Comparison of ENCODE assay signal across 12 cellular contexts in the genomic region with DNA sequence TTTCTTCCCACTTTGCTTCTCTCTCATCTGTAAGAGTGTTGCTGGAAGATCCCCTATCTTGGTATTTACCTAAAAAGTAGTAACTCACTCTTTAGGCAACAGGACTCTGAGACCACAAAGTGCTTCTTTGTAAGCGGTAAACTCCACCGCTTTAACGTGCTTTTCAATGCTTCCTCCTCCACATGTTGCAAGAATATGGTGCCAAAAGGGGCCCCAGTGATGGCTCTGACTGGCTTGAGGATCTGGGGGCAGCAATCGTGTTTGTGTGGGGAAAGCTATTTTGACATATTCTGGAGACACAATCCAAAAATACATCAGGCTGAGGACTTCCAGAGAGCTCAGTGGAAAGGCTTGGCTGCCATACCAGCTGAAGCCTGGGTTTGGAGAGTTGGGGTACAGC. TPM values are rescaled to one million over a fixed set of nuclear protein-coding genes. Genes with fewer than 3 reads are reported as not detected.
A peak's percentile ranks its signal among the peaks of the same experiment; 100 is the strongest.
DNase-seq lines count a peak whose midpoint lies in the region; FAIRE-seq and TF ChIP-seq lines count a peak whose summit lies in the region.
"Had no signal": no experiment of that assay in that cellular context is flagged by ENCODE, and none has a peak within 500 bp of the region (broad histone marks: within the 10 kb centered on the region; RNA-seq: fewer than 3 reads in every experiment).

No MANE protein-coding gene starts in this region.

- H3K9me3 ChIP-seq in prostate gland, result no peaks in the 10 kb centered on the region
- H3K9me3 ChIP-seq in MG63, result peaks cover 4% of the 10 kb centered on the region; the same call in 1 of the 2 replicates
- H3K9me3 ChIP-seq: thyroid gland had no signal

- no peaks in the 10 kb centered on the region for H3K4me1 ChIP-seq in prostate gland (replicated peaks)

- 54% methylated on average over 4 of the region's 4 CpGs for WGBS in prostate gland

- H3K27me3 ChIP-seq in dorsolateral prefrontal cortex, result no peaks in the 10 kb centered on the region
- no peaks in the 10 kb centered on the region for H3K27me3 ChIP-seq in prostate gland (replicated peaks; ENCODE audit: insufficient read depth)
- H3K27me3 ChIP-seq in MG63, result no peaks in the 10 kb centered on the region
- H3K27me3 ChIP-seq: thyroid gland had no signal

- FAIRE-seq in frontal cortex (lab: Jason Lieb, UNC), result no peak
- FAIRE-seq: GM12892, HTR-8/SVneo had no signal

- H3K27ac ChIP-seq in dorsolateral prefrontal cortex, result peak overlapping the region in 39 of 59 donors; percentile 1 to 75 (median 32)
- H3K27ac ChIP-seq in prostate gland, result peak overlapping the region; percentile 25 to 38
- H3K27ac ChIP-seq: thyroid gland had no signal

- no peak for TF ChIP-seq POLR2A in NB4 (IDR thresholded peaks at IDR 0.05; ENCODE audit: extremely low read depth, insufficient read length)
- TF ChIP-seq POLR2A in prostate gland (IDR thresholded peaks at IDR 0.05), result no peak

- H3K36me3 ChIP-seq in prostate gland, result no peaks in the 10 kb centered on the region
- H3K36me3 ChIP-seq in MG63, result peaks cover 57% of the 10 kb centered on the region

- no peak for TF ChIP-seq CTCF in NB4 (IDR thresholded peaks at IDR 0.05; ENCODE audit: low read depth, low read length)
- TF ChIP-seq CTCF in dorsolateral prefrontal cortex (IDR thresholded peaks at IDR 0.05 in 54 of 56, conservative IDR thresholded peaks at IDR 0.05 in 2 of 56; ENCODE audit: low read depth in 1 of 56, partially characterized antibody in 56 of 56), result no peak
- no peak for TF ChIP-seq CTCF in prostate gland (IDR thresholded peaks at IDR 0.05)

- peak; percentile 36 for DNase-seq in COLO829 (ENCODE audit: low spot score)
- DNase-seq in NB4 (ENCODE audit: low read depth), result peak; percentile 96
- DNase-seq in dorsolateral prefrontal cortex, result no peak
- no peak for DNase-seq in prostate gland (ENCODE audit: low spot score)
- DNase-seq in SW480 (ENCODE audit: low spot score), result no peak
- no peak for DNase-seq in frontal cortex (ENCODE audit: low spot score in 2 of 2)
- no peak for DNase-seq in MG63
- no peak for DNase-seq in DMS53 treated with DMSO at 0.1 percent for 48 hours (lab: John Stamatoyannopoulos, UW; ENCODE audit: unreplicated experiment)

- H3K4me3 ChIP-seq in NB4 (ENCODE audit: low read depth, low read length), result peak overlapping the region; percentile 21
- H3K4me3 ChIP-seq in dorsolateral prefrontal cortex, result no peak overlapping the region
- H3K4me3 ChIP-seq in prostate gland, result no peak overlapping the region
- no peak overlapping the region for H3K4me3 ChIP-seq in MG63
- H3K4me3 ChIP-seq: thyroid gland had no signal

- intact Hi-C loops in dorsolateral prefrontal cortex (cut with DNase I), result loop anchor here (2.0 to 5.0 kb wide), 3 partner anchors 79 to 239 kb away; no protein-coding TSS in a partner anchor
- intact Hi-C loops in prostate gland (cut with DNase I), result loop anchor here (1.0 kb wide), 1 partner anchor 85 kb away; no protein-coding TSS in a partner anchor

RNA-seq across cellular contexts. Expression of a gene that starts 12.4 kb away (rescaled TPM):
- total RNA-seq in dorsolateral prefrontal cortex (100 to 1,000 TPM in 69 of 120 experiments, 10 to 100 TPM in 51; 48.5 to 145 (median 105) TPM), prostate gland (10 to 100 TPM in 1 of 2 donors, 1 to 10 TPM in 1; 3.9 to 64.5 TPM), frontal cortex (12.6 TPM)
- 0.59 TPM in 1 of 2 replicates, not detected in the other for total RNA-seq in MG63 (2014; rRNA removed; shearing (Covaris generic); ENCODE audit: low replicate concordance)
- total RNA-seq: osteocyte had no signal

RNA-seq across cellular contexts. Expression of a gene that starts 23.0 kb away (rescaled TPM):
- total RNA-seq in dorsolateral prefrontal cortex, result 10 to 100 TPM; 14.7 to 37.9 (median 25.3) TPM
- 10 to 100 TPM; 18.7 to 35.9 TPM for total RNA-seq in prostate gland
- total RNA-seq in frontal cortex, result 40.8 TPM
- 52.9 and 54.4 TPM in 2 replicates for total RNA-seq in MG63 (2014; rRNA removed; shearing (Covaris generic); ENCODE audit: low replicate concordance)

RNA-seq across cellular contexts. Expression of a gene that starts 34.1 kb away (rescaled TPM):
- total RNA-seq in dorsolateral prefrontal cortex (10 to 100 TPM; 52.9 to 88.0 (median 72.2) TPM), prostate gland (10 to 100 TPM; 54.9 to 96.9 TPM), frontal cortex (28.9 TPM)
- 19.6 and 32.0 TPM in 2 replicates for total RNA-seq in MG63 (2014; rRNA removed; shearing (Covaris generic); ENCODE audit: low replicate concordance)

Comparison
In these comparisons a context has a peak if more than half of its experiments do, and no peak if none do; other contexts are left out.
1. DNase-seq: peak in COLO829 (single experiment) and NB4 (single experiment); none in dorsolateral prefrontal cortex (0 of 10), prostate gland (single experiment), SW480 (single experiment), frontal cortex (0 of 2), MG63 (single experiment) and DMS53 treated with DMSO at 0.1 percent for 48 hours (single experiment).